In genomic region chr18:77086034-77086433, GRCh38 we compare ENCODE assay signal across 11 cellular contexts. TPM values are rescaled to one million over a fixed set of nuclear protein-coding genes. Genes with fewer than 3 reads are reported as not detected.
DNase-seq lines count a peak whose midpoint lies in the region; ATAC-seq, FAIRE-seq and TF ChIP-seq lines count a peak whose summit lies in the region.
"Had no signal": no experiment of that assay in that cellular context is flagged by ENCODE, and none has a peak within 500 bp of the region (broad histone marks: within the 10 kb centered on the region; RNA-seq: fewer than 3 reads in every experiment).

No MANE protein-coding gene starts in this region.

- DNase-seq in activated naive CD4-positive, alpha-beta T cell treated with Interleukin-2 at 50 U/mL for 16 hours: no peak
- DNase-seq in amniotic epithelial cell (ENCODE audit: low read depth) (peak; percentile 79), thoracic aorta (ENCODE audit: low spot score) (no peak), GM12891 (ENCODE audit: insufficient read length, low spot score) (no peak), DMS 273 treated with DMSO at 0.1 percent for 48 hours (lab: John Stamatoyannopoulos, UW) (no peak)
- DNase-seq: NCI-H2029 treated with DMSO at 0.1 percent for 48 hours, T-helper 9 cell had no signal

- H3K27ac Mint-ChIP-seq in activated naive CD4-positive, alpha-beta T cell treated with anti-CD3 and anti-CD28 coated beads, Interleukin-2, amount 50 U/mL, for 24 hours: peak overlapping the region; percentile 80

- H3K9me3 Mint-ChIP-seq in activated naive CD4-positive, alpha-beta T cell treated with anti-CD3 and anti-CD28 coated beads, Interleukin-2, amount 50 U/mL, for 24 hours: no peaks in the 10 kb centered on the region

- peaks cover 26 to 64% of the 10 kb centered on the region in 2 donors for H3K4me1 ChIP-seq in thoracic aorta (ENCODE audit: control insufficient read depth in 1 of 2, low read depth in 2 of 2)

- H3K27me3 Mint-ChIP-seq in activated naive CD4-positive, alpha-beta T cell treated with anti-CD3 and anti-CD28 coated beads, Interleukin-2, amount 50 U/mL, for 24 hours: no peaks in the 10 kb centered on the region

- H3K9me3 ChIP-seq in thoracic aorta: no peaks in the 10 kb centered on the region

- H3K4me3 Mint-ChIP-seq in activated naive CD4-positive, alpha-beta T cell treated with anti-CD3 and anti-CD28 coated beads, Interleukin-2, amount 50 U/mL, for 24 hours: no peak overlapping the region

- no peak for TF ChIP-seq POLR2A in GM12891 (IDR thresholded peaks at IDR 0.05; ENCODE audit: low read depth, low read length)

- FAIRE-seq in islet of Langerhans (lab: Jason Lieb, UNC) (peak; percentile 86), GM12891 (lab: Jason Lieb, UNC) (no peak)

- ATAC-seq in thoracic aorta (ENCODE audit: insufficient number of reproducible peaks, low FRiP score, low read depth) (peak; percentile 68), GM21367 (IDR thresholded peaks at IDR 0.05; ENCODE audit: unreplicated experiment) (no peak)

- H3K36me3 ChIP-seq in thoracic aorta: no peaks in the 10 kb centered on the region

- H3K4me1 Mint-ChIP-seq in activated naive CD4-positive, alpha-beta T cell treated with anti-CD3 and anti-CD28 coated beads, Interleukin-2, amount 50 U/mL, for 24 hours: peaks cover 76% of the 10 kb centered on the region

- H3K4me3 ChIP-seq in thoracic aorta: no peak overlapping the region
- H3K4me3 ChIP-seq: BLaER1 treated with 17β-estradiol and CSF1 and Interleukin-3, amounts not matched to agents 10 nM and 100 nM had no signal

- peaks cover 17% of the 10 kb centered on the region for H3K36me3 Mint-ChIP-seq in activated naive CD4-positive, alpha-beta T cell treated with anti-CD3 and anti-CD28 coated beads, Interleukin-2, amount 50 U/mL, for 24 hours

- no peak for TF ChIP-seq CTCF in thoracic aorta (IDR thresholded peaks at IDR 0.05)

- H3K27me3 ChIP-seq in thoracic aorta (replicated peaks; ENCODE audit: insufficient read depth): no peaks in the 10 kb centered on the region
- H3K27me3 ChIP-seq: BLaER1 treated with 17β-estradiol and CSF1 and Interleukin-3, amounts not matched to agents 10 nM and 100 nM had no signal

- H3K27ac ChIP-seq in thoracic aorta: peak overlapping the region in 1 of 2 donors; percentile 28

TF ChIP-seq in GM12891, 5 proteins besides CTCF, POLR2A, EP300 and RAD21:
- no peak for TF ChIP-seq POU2F2 (IDR thresholded peaks at IDR 0.05; ENCODE audit: low read depth, low read length)

RNA-seq across cellular contexts. Expression of gene MBP, which starts 46.5 kb away (rescaled TPM):
- total RNA-seq in thoracic aorta: 10 to 100 TPM; 41.7 to 42.2 TPM
- polyA plus RNA-seq in GM12891 (2012; ENCODE audit: low read depth, missing spikeins): 16.8 TPM
